15 cellular contexts compared by ENCODE assay signal in genomic region chr17:68257924-68258323, GRCh38. TPM values are rescaled to one million over a fixed set of nuclear protein-coding genes. Genes with fewer than 3 reads are reported as not detected.
DNase-seq lines count a peak whose midpoint lies in the region; ATAC-seq and TF ChIP-seq lines count a peak whose summit lies in the region.
"Had no signal": no experiment of that assay in that cellular context is flagged by ENCODE, and none has a peak within 500 bp of the region (broad histone marks: within the 10 kb centered on the region; RNA-seq: fewer than 3 reads in every experiment).

No MANE protein-coding gene starts in this region.

- H4K20me1 ChIP-seq in BLaER1 = no peaks in the 10 kb centered on the region
- H4K20me1 ChIP-seq in DOHH2 (ENCODE audit: control insufficient read depth, insufficient read depth, low read depth, low read length) = no peaks in the 10 kb centered on the region

- H3K4me1 ChIP-seq in BLaER1 (peaks cover 97% of the 10 kb centered on the region), DOHH2 (ENCODE audit: control insufficient read depth, low read length) (peaks cover 94% of the 10 kb centered on the region), lower lobe of right lung (peaks cover 23% of the 10 kb centered on the region), heart right ventricle (peaks cover 0 to 63% (median 14%) of the 10 kb centered on the region in 9 donors)

- H3K9me3 ChIP-seq in BLaER1 (no peaks in the 10 kb centered on the region), DOHH2 (ENCODE audit: control insufficient read depth, insufficient read depth, low read length) (no peaks in the 10 kb centered on the region), T-helper 17 cell (ENCODE audit: control insufficient read depth, low read length, poor library complexity, severe bottlenecking) (no peaks in the 10 kb centered on the region), lower lobe of right lung (no peaks in the 10 kb centered on the region), heart right ventricle (no peaks in the 10 kb centered on the region)

- intact Hi-C loops in lower lobe of right lung (cut with DNase I) (no loop called here), heart right ventricle (cut with DNase I) (no loop called here)

- H3K27me3 ChIP-seq in BLaER1 (no peaks in the 10 kb centered on the region), DOHH2 (ENCODE audit: control insufficient read depth, low read length) (no peaks in the 10 kb centered on the region), lower lobe of right lung (ENCODE audit: low read depth) (no peaks in the 10 kb centered on the region), heart right ventricle (no peaks in the 10 kb centered on the region)
- H3K27me3 ChIP-seq: cardiac muscle cell had no signal

- peaks cover 7% of the 10 kb centered on the region; the same call in 1 of the 2 replicates for H3K36me3 ChIP-seq in BLaER1
- H3K36me3 ChIP-seq in DOHH2 (ENCODE audit: control insufficient read depth, low read length) = peaks cover 60% of the 10 kb centered on the region
- H3K36me3 ChIP-seq in lower lobe of right lung = peaks cover 35% of the 10 kb centered on the region
- peaks cover 0 to 46% (median 21%) of the 10 kb centered on the region in 9 donors for H3K36me3 ChIP-seq in heart right ventricle

- H3K4me1 Mint-ChIP-seq in T-helper 17 cell = peaks cover 65% of the 10 kb centered on the region

- H3K9me2 ChIP-seq in DOHH2 (replicated peaks; ENCODE audit: control insufficient read depth, low read length) = no peaks in the 10 kb centered on the region

- peaks cover 46% of the 10 kb centered on the region for H3K79me2 ChIP-seq in DOHH2 (ENCODE audit: control insufficient read depth, low read length)

- no peak for TF ChIP-seq CTCF in DOHH2 (IDR thresholded peaks at IDR 0.05; ENCODE audit: low read depth, low read length, poor library complexity, severe bottlenecking)
- no peak for TF ChIP-seq CTCF in lower lobe of right lung (IDR thresholded peaks at IDR 0.05)
- TF ChIP-seq CTCF in heart right ventricle (IDR thresholded peaks at IDR 0.05) = no peak

- no peak for DNase-seq in T-helper 17 cell
- DNase-seq in lower lobe of right lung = no peak
- no peak for DNase-seq in NCI-H1105 treated with DMSO at 0.1 percent for 48 hours (lab: John Stamatoyannopoulos, UW)
- DNase-seq in medulla oblongata (ENCODE audit: extremely low spot score) = no peak
- no peak for DNase-seq in heart right ventricle
- no peak for DNase-seq in AG20443 (ENCODE audit: low spot score)
- DNase-seq: H9; kidney; NCI-H1105; NCI-H524; stimulated activated CD4-positive, alpha-beta T cell treated with anti-CD3 and anti-CD28 coated beads, Interleukin-4, amount 100 ng/mL, for 24 hours; stimulated activated naive CD4-positive, alpha-beta T cell treated with Interleukin-2 at 50 U/mL for 16 hours had no signal

- H3K4me2 ChIP-seq in BLaER1 = peak overlapping the region; percentile 87
- H3K4me2 ChIP-seq in DOHH2 (ENCODE audit: low read length) = peak overlapping the region; percentile 84

- H3K27ac Mint-ChIP-seq in T-helper 17 cell = peak overlapping the region; percentile 99

- H3K9ac ChIP-seq in BLaER1 = no peak overlapping the region

- H3K4me3 Mint-ChIP-seq in T-helper 17 cell = peak overlapping the region; percentile 25

- peak overlapping the region; percentile 94 for H3K27ac ChIP-seq in BLaER1
- peak overlapping the region; percentile 97 for H3K27ac ChIP-seq in DOHH2 (ENCODE audit: low read depth, low read length)
- H3K27ac ChIP-seq in lower lobe of right lung = peak overlapping the region; percentile 83
- H3K27ac ChIP-seq in heart right ventricle = peak overlapping the region in 2 of 10 donors; percentile 82 to 88

- H3F3A ChIP-seq in DOHH2 (ENCODE audit: control insufficient read depth, insufficient read depth) = peaks cover 48% of the 10 kb centered on the region

- H3K4me3 ChIP-seq in BLaER1 (no peak overlapping the region), DOHH2 (ENCODE audit: low read length) (peak overlapping the region; percentile 22), lower lobe of right lung (no peak overlapping the region), heart right ventricle (no peak overlapping the region)
- H3K4me3 ChIP-seq: cardiac muscle cell had no signal

- no peaks in the 10 kb centered on the region for H3K36me3 Mint-ChIP-seq in T-helper 17 cell (ENCODE audit: low read depth)

- H3K27me3 Mint-ChIP-seq in T-helper 17 cell = no peaks in the 10 kb centered on the region

- no peak for ATAC-seq in T-helper 17 cell
- no peak for ATAC-seq in lower lobe of right lung
- ATAC-seq in heart right ventricle = no peak

RNA-seq across cellular contexts. Expression of gene AMZ2, which starts 10.1 kb away (rescaled TPM):
- total RNA-seq in T-helper 17 cell (10 to 100 TPM; 57.7 to 58.5 TPM), lower lobe of right lung (55.9 TPM), heart right ventricle (100 to 1,000 TPM in 8 of 10 donors, 10 to 100 TPM in 2; 70.7 to 140 (median 111) TPM)
- polyA plus RNA-seq in heart right ventricle = 10 to 100 TPM; 41.6 to 77.4 TPM

RNA-seq across cellular contexts. Expression of gene SLC16A6, which starts 33.0 kb away (rescaled TPM):
- 1 to 10 TPM; 6.4 to 9.8 TPM for total RNA-seq in T-helper 17 cell
- 7.5 TPM for total RNA-seq in lower lobe of right lung
- 1 to 10 TPM in 2 of 10 donors, under 1 TPM in 7, not detected in 1; 0.16 to 1.9 (median 0.59) TPM for total RNA-seq in heart right ventricle
- polyA plus RNA-seq in heart right ventricle = under 1 TPM; 0.14 to 0.80 TPM
- polyA plus RNA-seq: cardiac muscle cell had no signal

RNA-seq across cellular contexts. Expression of gene ARSG, which starts 33.4 kb away (rescaled TPM):
- total RNA-seq in T-helper 17 cell (10 to 100 TPM; 17.2 to 22.4 TPM), lower lobe of right lung (4.2 TPM), heart right ventricle (1 to 10 TPM; 2.5 to 6.2 (median 3.5) TPM)
- 1 to 10 TPM in 1 of 2 donors, under 1 TPM in 1; 0.95 to 3.5 TPM for polyA plus RNA-seq in heart right ventricle
